ENCODE assay signal across 19 cellular contexts in genomic region chr3:30135190-30135589, GRCh38.
DNase-seq lines count a peak whose midpoint lies in the region; ATAC-seq and TF ChIP-seq lines count a peak whose summit lies in the region.
"Had no signal": no experiment of that assay in that cellular context is flagged by ENCODE, and none has a peak within 500 bp of the region (broad histone marks: within the 10 kb centered on the region; RNA-seq: fewer than 3 reads in every experiment).

No MANE protein-coding gene starts in this region.

- CTCF ChIA-PET in OCI-LY7 (lab: Charles Lee; ENCODE audit: unreplicated experiment), result no interaction called here

- no peak overlapping the region for H3K27ac ChIP-seq in OCI-LY7 (ENCODE audit: low read depth, low read length, poor library complexity, severe bottlenecking)
- H3K27ac ChIP-seq: KMS-11, stomach had no signal

- intact Hi-C loops in OCI-LY7 (cut with micrococcal nuclease; ENCODE audit: unreplicated experiment), result no loop called here
- intact Hi-C loops in lower leg skin (cut with DNase I; ENCODE audit: low total_unique reads), result no loop called here

- TF ChIP-seq POLR2A in lower leg skin (IDR thresholded peaks at IDR 0.05) (no peak), GM18505 (IDR thresholded peaks at IDR 0.05; ENCODE audit: borderline replicate concordance, extremely low read depth, insufficient read depth, insufficient read length) (no peak)

- H3K9me3 ChIP-seq in OCI-LY7 (ENCODE audit: low read length), result no peaks in the 10 kb centered on the region

- H3K4me3 ChIP-seq in H7 (ENCODE audit: insufficient read depth, low read depth, low read length), result no peak overlapping the region
- no peak overlapping the region for H3K4me3 ChIP-seq in OCI-LY7 (ENCODE audit: low read depth, low read length, poor library complexity, severe bottlenecking)
- H3K4me3 ChIP-seq in lower leg skin (ENCODE audit: low read depth, poor library complexity, severe bottlenecking), result no peak overlapping the region
- H3K4me3 ChIP-seq: stomach had no signal

- H3K36me3 ChIP-seq in H7 (replicated peaks; ENCODE audit: control insufficient read depth, insufficient read depth, low read length) (no peaks in the 10 kb centered on the region), OCI-LY7 (ENCODE audit: insufficient read depth, low read length) (no peaks in the 10 kb centered on the region)
- H3K36me3 ChIP-seq: stomach had no signal

- ATAC-seq in GM18505 (IDR thresholded peaks at IDR 0.05; ENCODE audit: unreplicated experiment), result no peak
- ATAC-seq: effector memory CD8-positive, alpha-beta T cell had no signal

- H3K4me1 ChIP-seq in OCI-LY7 (ENCODE audit: insufficient read depth, low read length, poor library complexity, severe bottlenecking), result no peaks in the 10 kb centered on the region
- H3K4me1 ChIP-seq: stomach had no signal

- no peak overlapping the region for H3K4me2 ChIP-seq in OCI-LY7 (ENCODE audit: low read length)
- H3K4me2 ChIP-seq: KMS-11 had no signal

- POLR2A ChIA-PET in OCI-LY7 (lab: Charles Lee), result interaction anchor here (0.5 to 1.0 kb wide), 3 partner anchors 11 to 151 kb away, joined by 3 to 4 read pairs (median 3); no protein-coding TSS in a partner anchor

- H3K9me2 ChIP-seq in OCI-LY7 (ENCODE audit: insufficient read depth, low read length), result no peaks in the 10 kb centered on the region

- H3K79me2 ChIP-seq in OCI-LY7 (ENCODE audit: insufficient read depth, low read depth, low read length), result no peaks in the 10 kb centered on the region

- H3K27me3 ChIP-seq in H7 (ENCODE audit: control insufficient read depth, insufficient read depth, low read length), result no peaks in the 10 kb centered on the region
- H3K27me3 ChIP-seq: stomach had no signal

- no peak overlapping the region for H2AFZ ChIP-seq in OCI-LY7 (ENCODE audit: low read length)

- TF ChIP-seq CTCF in OCI-LY7 (conservative IDR thresholded peaks at IDR 0.05; ENCODE audit: low read length), result peak; percentile 60
- no peak for TF ChIP-seq CTCF in lower leg skin (IDR thresholded peaks at IDR 0.05)

- H4K20me1 ChIP-seq in OCI-LY7 (ENCODE audit: insufficient read depth, low read length), result no peaks in the 10 kb centered on the region

- BruUV-seq in OCI-LY7 (replicated peaks; lab: Mats Ljungman, UMichigan), result no TSS peak

- peak; percentile 5 for DNase-seq in H7
- peak; percentile 22 for DNase-seq in OCI-LY7 (ENCODE audit: low spot score)
- DNase-seq in fibroblast of gingiva (ENCODE audit: low read depth), result peak; percentile 60
- DNase-seq in lung microvascular endothelial cell (ENCODE audit: low read depth in 2 of 2), result peak; percentile 32 to 47
- no peak for DNase-seq in lower leg skin (ENCODE audit: low spot score in 2 of 2)
- no peak for DNase-seq in NCI-H446 treated with DMSO at 0.1 percent for 48 hours (lab: John Stamatoyannopoulos, UW)
- DNase-seq in GM19238 (ENCODE audit: insufficient read length, low spot score), result no peak
- DNase-seq: activated CD4-positive, alpha-beta T cell treated with anti-CD3 and anti-CD28 coated beads for 1 hour; activated naive CD4-positive, alpha-beta T cell treated with anti-CD3 and anti-CD28 coated beads, Interleukin-2, amount 50 U/mL, for 16 hours; CD4-positive, CD25-positive, alpha-beta regulatory T cell; effector memory CD8-positive, alpha-beta T cell; kidney glomerular epithelial cell; NCI-H1436 treated with DMSO at 0.1 percent for 48 hours; NCI-H446; posterior cingulate gyrus; stimulated activated CD4-positive, alpha-beta T cell treated with anti-CD3 and anti-CD28 coated beads, Interleukin-12 subunit alpha, Interleukin-12 subunit beta, amount 100 ng/mL, for 4 hours; stomach had no signal

- WGBS in lower leg skin, 2 donors, result 76 to 89% methylated on average over 4 of the region's 4 CpGs

Comparison
In these comparisons a context has a peak if more than half of its experiments do, and no peak if none do; other contexts are left out.
1. DNase-seq: peak in H7 (single experiment), OCI-LY7 (single experiment), fibroblast of gingiva (single experiment) and lung microvascular endothelial cell (2 of 2); none in lower leg skin (0 of 2), NCI-H446 treated with DMSO at 0.1 percent for 48 hours (single experiment) and GM19238 (single experiment).